In the genomic region with DNA sequence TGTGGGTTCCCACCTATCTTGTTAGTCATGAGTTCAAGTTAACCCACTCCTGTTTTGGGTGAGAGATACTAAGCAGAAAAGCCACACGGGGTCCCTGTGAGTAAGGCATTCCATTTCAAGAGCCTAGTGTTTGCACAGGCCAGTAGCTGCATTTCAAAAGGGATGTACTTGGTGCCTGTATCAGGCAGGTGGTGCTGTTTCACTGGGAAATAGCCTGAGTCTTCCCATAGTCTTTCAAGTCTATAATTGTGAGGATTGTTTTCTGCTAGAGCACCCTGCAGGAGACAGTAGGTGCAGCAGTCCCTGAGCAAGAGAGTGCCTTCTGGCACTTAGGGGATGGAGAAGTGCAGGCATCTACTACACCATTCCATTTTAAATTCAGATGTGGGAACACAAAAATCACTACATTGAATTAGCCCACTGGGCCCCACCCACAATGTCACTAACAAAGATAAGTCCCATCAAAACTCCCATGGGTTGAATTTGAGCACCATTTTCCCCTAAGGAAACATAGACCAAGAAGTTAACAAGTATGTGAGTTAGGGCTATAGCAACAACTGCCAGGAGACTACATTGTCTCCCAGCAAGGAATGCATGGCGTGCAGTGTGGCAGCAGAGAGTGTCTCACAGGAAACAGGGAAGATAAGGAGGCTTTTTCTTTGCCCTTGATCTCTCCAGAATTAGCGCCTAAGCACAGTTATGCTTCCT, we compare ENCODE assay signal across 8 cellular contexts.
DNase-seq lines count a peak whose midpoint lies in the region; ATAC-seq and TF ChIP-seq lines count a peak whose summit lies in the region.

No MANE protein-coding gene starts in this region.

- TF ChIP-seq POLR2A in GM18505 (IDR thresholded peaks at IDR 0.05; ENCODE audit: borderline replicate concordance, extremely low read depth, insufficient read depth, insufficient read length): no peak

- ATAC-seq in HG03520 (IDR thresholded peaks at IDR 0.05; ENCODE audit: unreplicated experiment): peak; percentile 94
- ATAC-seq in omental fat pad (ENCODE audit: low FRiP score): peak; percentile 68
- ATAC-seq in GM18505 (IDR thresholded peaks at IDR 0.05; ENCODE audit: unreplicated experiment): no peak

- DNase-seq in DMS53 treated with DMSO at 0.1 percent for 48 hours (lab: John Stamatoyannopoulos, UW; ENCODE audit: unreplicated experiment) (peak; percentile 89), GM20000 (ENCODE audit: low spot score) (peak; percentile 28), NCI-H774 (lab: John Stamatoyannopoulos, UW) (peak; percentile 40), foreskin melanocyte (peak; percentile 74), omental fat pad (ENCODE audit: low spot score) (no peak)
- DNase-seq in activated CD8-positive, alpha-beta memory T cell treated with anti-CD3 and anti-CD28 coated beads, Interleukin-2, amount 50 U/mL, for 48 hours: peak; percentile 53

- TF ChIP-seq CTCF in GM20000 (IDR thresholded peaks at IDR 0.05; ENCODE audit: extremely low read depth, missing control alignments): peak; percentile 10
- no peak for TF ChIP-seq CTCF in omental fat pad (IDR thresholded peaks at IDR 0.05)
